38 cellular contexts compared by ENCODE assay signal in genomic region chr13:30920162-30920561, GRCh38. TPM values are rescaled to one million over a fixed set of nuclear protein-coding genes. Genes with fewer than 3 reads are reported as not detected.
"Had no signal": no experiment of that assay in that cellular context is flagged by ENCODE, and none has a peak within 500 bp of the region (broad histone marks: within the 10 kb centered on the region; RNA-seq: fewer than 3 reads in every experiment).

No MANE protein-coding gene starts in this region.

- H3K9me3 ChIP-seq: adrenal gland, body of pancreas, breast epithelium had no signal

- H3K27ac ChIP-seq: adrenal gland, body of pancreas, brain microvascular endothelial cell, breast epithelium, VCaP had no signal

- H3K36me3 ChIP-seq: adrenal gland, breast epithelium had no signal

- ATAC-seq: activated CD8-positive, alpha-beta T cell treated with anti-CD3 and anti-CD28 coated beads for 36 hours; activated naive CD4-positive, alpha-beta T cell treated with anti-CD3 and anti-CD28 coated beads, Interleukin-2, amount 50 U/mL, for 72 hours; activated T-cell treated with anti-CD3 and anti-CD28 coated beads, Interleukin-2, amount 50 U/mL, for 4 hours; activated T-cell treated with anti-CD3 and anti-CD28 coated beads, Interleukin-2, amount 50 U/mL, for 72 hours; activated T-helper 17 cell treated with anti-CD3 and anti-CD28 coated beads, Interleukin-2, amount 50 U/mL, for 72 hours; body of pancreas had no signal

- FAIRE-seq: astrocyte, TTC549 had no signal

- H3K4me3 ChIP-seq: adrenal gland, body of pancreas, breast epithelium had no signal

- DNase-seq: activated B cell treated with CpG ODN at 0.5 μM for 24 hours; activated CD4-positive, alpha-beta memory T cell treated with anti-CD3 and anti-CD28 coated beads for 36 hours; activated CD4-positive, alpha-beta T cell treated with anti-CD3 and anti-CD28 coated beads for 4 hours; activated CD4-positive, alpha-beta T cell treated with anti-CD3 and anti-CD28 coated beads, Interleukin-2, amount 10 ng/mL, durations not matched to agents 24 days and 14 days; activated CD4-positive, alpha-beta T cell treated with anti-CD3 and anti-CD28 coated beads, Interleukin-2, amount 50 U/mL, for 1 hour; activated CD4-positive, alpha-beta T cell treated with anti-CD3 and anti-CD28 coated beads, Interleukin-2, amount 50 U/mL, for 4 hours; activated CD4-positive, CD25-positive, alpha-beta regulatory T cell treated with anti-CD3 and anti-CD28 coated beads, Interleukin-2, amount 50 U/mL, for 72 hours; activated CD8-positive, alpha-beta memory T cell treated with anti-CD3 and anti-CD28 coated beads, Interleukin-2, amount 50 U/mL, for 4 hours; activated CD8-positive, alpha-beta T cell treated with anti-CD3 and anti-CD28 coated beads for 36 hours; activated effector memory CD4-positive, alpha-beta T cell treated with anti-CD3 and anti-CD28 coated beads, Interleukin-2, amount 50 U/mL, for 16 hours; activated gamma-delta T cell treated with Interleukin-2 at 50 U/mL for 16 hours; activated naive CD4-positive, alpha-beta T cell; activated naive CD4-positive, alpha-beta T cell treated with anti-CD3 and anti-CD28 coated beads for 36 hours; activated naive CD4-positive, alpha-beta T cell treated with anti-CD3 and anti-CD28 coated beads, Interleukin-2, amount 50 U/mL, for 16 hours; activated naive CD8-positive, alpha-beta T cell treated with anti-CD3 and anti-CD28 coated beads for 36 hours; activated T-cell treated with anti-CD3 and anti-CD28 coated beads for 4 hours; activated T-cell treated with anti-CD3 and anti-CD28 coated beads, Interleukin-2, amount 50 U/mL, for 1 hour; activated T-cell treated with anti-CD3 and anti-CD28 coated beads, Interleukin-2, amount 50 U/mL, for 4 hours; activated T-cell treated with anti-CD3 and anti-CD28 coated beads, Interleukin-2, amount 50 U/mL, for 72 hours; adrenal gland; amniotic stem cell; aorta; body of pancreas; brain microvascular endothelial cell; central memory CD4-positive, alpha-beta T cell; SW 1271; T-helper 1 cell; T-helper 2 cell; T-helper 9 cell had no signal

- H3K27me3 ChIP-seq: adrenal gland, body of pancreas, brain microvascular endothelial cell, breast epithelium had no signal

- H3K4me1 ChIP-seq: adrenal gland had no signal

RNA-seq across cellular contexts. Expression of gene TEX26, which starts 12.3 kb away (rescaled TPM):
- total RNA-seq: activated B cell treated with CpG ODN at 0.5 μM for 24 hours; activated CD4-positive, alpha-beta memory T cell treated with anti-CD3 and anti-CD28 coated beads for 36 hours; activated CD4-positive, alpha-beta T cell treated with anti-CD3 and anti-CD28 coated beads, Interleukin-2, amount 10 ng/mL, durations not matched to agents 24 days and 14 days; activated CD8-positive, alpha-beta memory T cell treated with anti-CD3 and anti-CD28 coated beads for 36 hours; activated CD8-positive, alpha-beta T cell treated with anti-CD3 and anti-CD28 coated beads for 36 hours; activated naive CD4-positive, alpha-beta T cell treated with anti-CD3 and anti-CD28 coated beads for 36 hours; activated naive CD4-positive, alpha-beta T cell treated with anti-CD3 and anti-CD28 coated beads, Interleukin-2, amount 50 U/mL, for 72 hours; activated naive CD8-positive, alpha-beta T cell treated with anti-CD3 and anti-CD28 coated beads for 36 hours; activated T-cell treated with anti-CD3 and anti-CD28 coated beads, Interleukin-2, amount 50 U/mL, for 4 hours; activated T-cell treated with anti-CD3 and anti-CD28 coated beads, Interleukin-2, amount 50 U/mL, for 72 hours; activated T-helper 1 cell treated with anti-CD3 and anti-CD28 coated beads, Interleukin-12 subunit alpha, Interleukin-12 subunit beta, Interleukin-2, Interleukin-4 antibody, amounts not matched to agents 30 ng/mL and 10 ng/mL and 1 ng/mL, durations not matched to agents 14 hours and 24 hours and 36 hours; activated T-helper 17 cell treated with anti-CD3 and anti-CD28 coated beads, Interleukin-2, amount 50 U/mL, for 72 hours; astrocyte; body of pancreas; cardiac septum had no signal
- polyA plus RNA-seq: aorta had no signal

RNA-seq across cellular contexts. Expression of gene MEDAG, which starts 14.1 kb away (rescaled TPM):
- total RNA-seq: activated B cell treated with CpG ODN at 0.5 μM for 24 hours; activated CD4-positive, alpha-beta memory T cell treated with anti-CD3 and anti-CD28 coated beads for 36 hours; activated CD4-positive, alpha-beta T cell treated with anti-CD3 and anti-CD28 coated beads, Interleukin-2, amount 10 ng/mL, durations not matched to agents 24 days and 14 days; activated CD8-positive, alpha-beta memory T cell treated with anti-CD3 and anti-CD28 coated beads for 36 hours; activated CD8-positive, alpha-beta T cell treated with anti-CD3 and anti-CD28 coated beads for 36 hours; activated naive CD4-positive, alpha-beta T cell treated with anti-CD3 and anti-CD28 coated beads for 36 hours; activated naive CD4-positive, alpha-beta T cell treated with anti-CD3 and anti-CD28 coated beads, Interleukin-2, amount 50 U/mL, for 72 hours; activated naive CD8-positive, alpha-beta T cell treated with anti-CD3 and anti-CD28 coated beads for 36 hours; activated T-cell treated with anti-CD3 and anti-CD28 coated beads, Interleukin-2, amount 50 U/mL, for 4 hours; activated T-helper 1 cell treated with anti-CD3 and anti-CD28 coated beads, Interleukin-12 subunit alpha, Interleukin-12 subunit beta, Interleukin-2, Interleukin-4 antibody, amounts not matched to agents 30 ng/mL and 10 ng/mL and 1 ng/mL, durations not matched to agents 14 hours and 24 hours and 36 hours had no signal
